ENCODE assay signal across 8 cellular contexts in the genomic region with DNA sequence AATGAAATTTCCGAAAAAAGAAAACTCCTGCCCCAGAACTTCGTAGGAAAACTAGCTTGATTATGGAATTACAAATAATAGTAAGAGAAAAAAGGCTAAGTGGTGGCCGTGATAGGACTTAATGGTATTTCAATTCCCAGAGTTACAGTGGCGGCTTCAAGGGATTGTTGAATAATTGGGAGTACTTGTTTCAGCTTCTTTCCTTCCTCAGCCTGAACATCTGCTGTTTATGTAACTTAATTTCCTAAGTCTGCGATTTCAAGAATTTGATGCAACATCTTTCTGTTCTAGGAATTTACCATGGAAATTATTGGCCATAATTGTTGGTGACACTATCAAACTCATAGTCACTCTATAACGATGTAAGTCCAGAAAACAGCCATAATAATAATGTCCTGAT. TPM values are rescaled to one million over a fixed set of nuclear protein-coding genes. Genes with fewer than 3 reads are reported as not detected.
A peak's percentile ranks its signal among the peaks of the same experiment; 100 is the strongest.
DNase-seq lines count a peak whose midpoint lies in the region; ATAC-seq and TF ChIP-seq lines count a peak whose summit lies in the region.

No MANE protein-coding gene starts in this region.

- no peak for DNase-seq in activated CD4-positive, alpha-beta T cell treated with anti-CD3 and anti-CD28 coated beads, Interleukin-2, amount 10 ng/mL, durations not matched to agents 7 days and 5 days
- no peak for DNase-seq in activated CD4-positive, alpha-beta T cell treated with anti-CD3 and anti-CD28 coated beads, Interleukin-2, amount 50 U/mL, for 48 hours
- DNase-seq in activated naive CD8-positive, alpha-beta T cell treated with anti-CD3 and anti-CD28 coated beads for 36 hours: no peak
- DNase-seq in kidney epithelial cell (ENCODE audit: low read depth) (no peak), testis (no peak)
- DNase-seq in activated CD4-positive, CD25-positive, alpha-beta regulatory T cell treated with anti-CD3 and anti-CD28 coated beads, Interleukin-2, amount 50 U/mL, for 72 hours: no peak

- 12 to 13% methylated on average over 6 of the region's 6 CpGs for WGBS in testis, 2 donors

- no peak for ATAC-seq in GM19455 (IDR thresholded peaks at IDR 0.05; ENCODE audit: unreplicated experiment)
- no peak for ATAC-seq in GM21515 (IDR thresholded peaks at IDR 0.05; ENCODE audit: unreplicated experiment)

- intact Hi-C loops in testis (cut with DNase I; ENCODE audit: low total_unique reads): no loop called here

- TF ChIP-seq POLR2A in testis (IDR thresholded peaks at IDR 0.05): no peak

- peaks cover 15% of the 10 kb centered on the region for H3K4me1 ChIP-seq in testis

- TF ChIP-seq CTCF in kidney epithelial cell (IDR thresholded peaks at IDR 0.05; ENCODE audit: insufficient read depth, low read length, poor library complexity, severe bottlenecking) (no peak), testis (IDR thresholded peaks at IDR 0.05) (no peak)

- no peaks in the 10 kb centered on the region for H3K27me3 Mint-ChIP-seq in activated CD4-positive, alpha-beta T cell treated with anti-CD3 and anti-CD28 coated beads, Interleukin-2, amount 10 ng/mL, durations not matched to agents 7 days and 5 days
- H3K27me3 Mint-ChIP-seq in activated naive CD8-positive, alpha-beta T cell treated with anti-CD3 and anti-CD28 coated beads for 36 hours: no peaks in the 10 kb centered on the region

- H3K27me3 ChIP-seq in kidney epithelial cell (ENCODE audit: control insufficient read depth, insufficient read depth, low read length): no peaks in the 10 kb centered on the region
- no peaks in the 10 kb centered on the region for H3K27me3 ChIP-seq in testis

- peaks cover 15% of the 10 kb centered on the region for H3K36me3 Mint-ChIP-seq in activated CD4-positive, alpha-beta T cell treated with anti-CD3 and anti-CD28 coated beads, Interleukin-2, amount 10 ng/mL, durations not matched to agents 7 days and 5 days (ENCODE audit: low read depth)
- H3K36me3 Mint-ChIP-seq in activated naive CD8-positive, alpha-beta T cell treated with anti-CD3 and anti-CD28 coated beads for 36 hours: peaks cover 3% of the 10 kb centered on the region

- H3K36me3 ChIP-seq in kidney epithelial cell (ENCODE audit: control insufficient read depth, insufficient read depth, low read length): no peaks in the 10 kb centered on the region
- H3K36me3 ChIP-seq in testis (ENCODE audit: low read depth, missing control alignments): no peaks in the 10 kb centered on the region

- peak overlapping the region in 1 of 2 donors; percentile 100 for H3K27ac ChIP-seq in testis

- H3K4me1 Mint-ChIP-seq in activated CD4-positive, alpha-beta T cell treated with anti-CD3 and anti-CD28 coated beads, Interleukin-2, amount 10 ng/mL, durations not matched to agents 7 days and 5 days: peaks cover 48% of the 10 kb centered on the region
- H3K4me1 Mint-ChIP-seq in activated naive CD8-positive, alpha-beta T cell treated with anti-CD3 and anti-CD28 coated beads for 36 hours: peaks cover 20% of the 10 kb centered on the region

- no peaks in the 10 kb centered on the region for H3K9me3 ChIP-seq in testis

- H3K27ac Mint-ChIP-seq in activated CD4-positive, alpha-beta T cell treated with anti-CD3 and anti-CD28 coated beads, Interleukin-2, amount 10 ng/mL, durations not matched to agents 7 days and 5 days: peak overlapping the region; percentile 98
- peak overlapping the region; percentile 95 for H3K27ac Mint-ChIP-seq in activated naive CD8-positive, alpha-beta T cell treated with anti-CD3 and anti-CD28 coated beads for 36 hours

- H3K4me3 Mint-ChIP-seq in activated CD4-positive, alpha-beta T cell treated with anti-CD3 and anti-CD28 coated beads, Interleukin-2, amount 10 ng/mL, durations not matched to agents 7 days and 5 days: peak overlapping the region; percentile 99
- H3K4me3 Mint-ChIP-seq in activated naive CD8-positive, alpha-beta T cell treated with anti-CD3 and anti-CD28 coated beads for 36 hours: peak overlapping the region; percentile 99

- CTCF ChIA-PET in activated CD4-positive, alpha-beta T cell treated with anti-CD3 and anti-CD28 coated beads, Interleukin-2, amount 10 ng/mL, durations not matched to agents 7 days and 5 days (lab: Charles Lee): no interaction called here

- POLR2A ChIA-PET in activated CD4-positive, alpha-beta T cell treated with anti-CD3 and anti-CD28 coated beads, Interleukin-2, amount 10 ng/mL, durations not matched to agents 7 days and 5 days (lab: Charles Lee): no interaction called here

- H3K4me3 ChIP-seq in kidney epithelial cell (ENCODE audit: low read depth, low read length): peak overlapping the region; percentile 77
- peak overlapping the region; percentile 87 to 99 for H3K4me3 ChIP-seq in testis

- no peaks in the 10 kb centered on the region for H3K9me3 Mint-ChIP-seq in activated CD4-positive, alpha-beta T cell treated with anti-CD3 and anti-CD28 coated beads, Interleukin-2, amount 10 ng/mL, durations not matched to agents 7 days and 5 days
- no peaks in the 10 kb centered on the region for H3K9me3 Mint-ChIP-seq in activated naive CD8-positive, alpha-beta T cell treated with anti-CD3 and anti-CD28 coated beads for 36 hours

RNA-seq across cellular contexts. Expression of a gene that starts 0.7 kb away (rescaled TPM):
- total RNA-seq in activated CD4-positive, alpha-beta T cell treated with anti-CD3 and anti-CD28 coated beads, Interleukin-2, amount 10 ng/mL, durations not matched to agents 7 days and 5 days: 10 to 100 TPM; 25.6 to 29.4 TPM
- total RNA-seq in activated naive CD8-positive, alpha-beta T cell treated with anti-CD3 and anti-CD28 coated beads for 36 hours: 10 to 100 TPM; 21.8 to 23.5 TPM
- 19.9 and 23.4 TPM in 2 replicates for total RNA-seq in kidney epithelial cell
- 10 to 100 TPM; 58.2 to 58.9 TPM for total RNA-seq in testis
- polyA plus RNA-seq in testis (ENCODE audit: insufficient read depth, low read depth, low replicate concordance): 98.4 TPM
